Comparison of ENCODE assay signal across 8 cellular contexts in genomic region chr3:69086133-69086722, GRCh38. TPM values are rescaled to one million over a fixed set of nuclear protein-coding genes. Genes with fewer than 3 reads are reported as not detected.
A peak's percentile ranks its signal among the peaks of the same experiment; 100 is the strongest.
DNase-seq lines count a peak whose midpoint lies in the region; ATAC-seq, FAIRE-seq and TF ChIP-seq lines count a peak whose summit lies in the region.

No MANE protein-coding gene starts in this region.

- CTCF ChIA-PET in endothelial cell of umbilical vein (lab: Charles Lee), result interaction anchor here (0.6 to 2.4 kb wide), 6 partner anchors 15 to 687 kb away, joined by 3 to 9 read pairs (median 4); no protein-coding TSS in a partner anchor

- no peak for TF ChIP-seq CTCF in endothelial cell of umbilical vein (IDR thresholded peaks at IDR 0.05; ENCODE audit: extremely low read depth in 1 of 2, insufficient read depth in 1 of 2, low read depth in 1 of 2, low read length in 2 of 2)

- TF ChIP-seq POLR2A in endothelial cell of umbilical vein (IDR thresholded peaks at IDR 0.05; ENCODE audit: low read depth, low read length), result no peak

- H3K27me3 ChIP-seq in endothelial cell of umbilical vein (ENCODE audit: control insufficient read depth in 2 of 2, insufficient read depth in 2 of 2, low read length in 2 of 2), result no peaks in the 10 kb centered on the region

- intact Hi-C loops in endothelial cell of umbilical vein (cut with micrococcal nuclease), result loop anchor here (1.0 to 5.0 kb wide), 2 partner anchors 34 to 151 kb away; partner anchors contain the start of gene TMF1

- no peaks in the 10 kb centered on the region for H3K36me3 ChIP-seq in endothelial cell of umbilical vein (ENCODE audit: control insufficient read depth in 2 of 2, extremely low read depth in 1 of 2, insufficient read depth in 2 of 2, low read length in 2 of 2)

- no peaks in the 10 kb centered on the region for H4K20me1 ChIP-seq in endothelial cell of umbilical vein (replicated peaks; ENCODE audit: control insufficient read depth, extremely low read depth, insufficient read depth, low read length)

- BruUV-seq in endothelial cell of umbilical vein (replicated peaks; lab: Mats Ljungman, UMichigan), result no TSS peak

- peaks cover 54% of the 10 kb centered on the region for H3K79me2 ChIP-seq in endothelial cell of umbilical vein (ENCODE audit: control insufficient read depth, insufficient read depth, low read length)

- POLR2A ChIA-PET in endothelial cell of umbilical vein (lab: Charles Lee), result interaction anchor here (0.7 to 1.3 kb wide), 2 partner anchors 96 to 1383 kb away, joined by 4 to 6 read pairs; no protein-coding TSS in a partner anchor

- H3K9me1 ChIP-seq in endothelial cell of umbilical vein (replicated peaks; ENCODE audit: control insufficient read depth, extremely low read depth, insufficient read depth, low read length), result no peaks in the 10 kb centered on the region

- ATAC-seq in HG03457 (IDR thresholded peaks at IDR 0.05; ENCODE audit: unreplicated experiment), result no peak

- FAIRE-seq in endothelial cell of umbilical vein (lab: Jason Lieb, UNC), result peak; percentile 84

- DNase-seq in NCI-H2029 (lab: John Stamatoyannopoulos, UW), result peak; percentile 27
- DNase-seq in NCI-H2029 treated with DMSO at 0.1 percent for 48 hours (lab: John Stamatoyannopoulos, UW), result no peak
- peak; percentile 29 for DNase-seq in NOMO-1 treated with dmso at 0.1 percent for 144 hours (lab: John Stamatoyannopoulos, UW; ENCODE audit: unreplicated experiment)
- DNase-seq in activated CD8-positive, alpha-beta memory T cell treated with anti-CD3 and anti-CD28 coated beads, Interleukin-2, amount 50 U/mL, for 24 hours (ENCODE audit: extremely low read depth), result peak; percentile 55
- DNase-seq in endothelial cell of umbilical vein (ENCODE audit: low read depth, low spot score), result peak; percentile 96
- peak; percentile 89 for DNase-seq in mucosa of gallbladder (ENCODE audit: low spot score)
- DNase-seq in stimulated activated CD8-positive, alpha-beta memory T cell treated with anti-CD3 and anti-CD28 coated beads, Interleukin-2, amount 100 ng/mL, for 1 hour (ENCODE audit: low read depth in 2 of 2), result peak; percentile 44 to 64

- peak overlapping the region; percentile 77 to 87 (median 80) for H3K4me3 ChIP-seq in endothelial cell of umbilical vein (replicated peaks in 1 of 3; ENCODE audit: insufficient read depth in 1 of 3, low read depth in 1 of 3, low read length in 3 of 3)

- dilution Hi-C loops in endothelial cell of umbilical vein (cut with MboI; ENCODE audit: extremely low pct_ligation_motif_present, low sequenced_read_pairs), result no loop called here

- H3K9me3 ChIP-seq in endothelial cell of umbilical vein (replicated peaks; ENCODE audit: control insufficient read depth, insufficient read depth, low read length), result no peaks in the 10 kb centered on the region

- H3K4me2 ChIP-seq in endothelial cell of umbilical vein (ENCODE audit: insufficient read depth, low read length), result peak overlapping the region; percentile 91

- H3K4me1 ChIP-seq in endothelial cell of umbilical vein (ENCODE audit: control insufficient read depth, extremely low read depth, insufficient read depth, low read length), result peaks cover 79% of the 10 kb centered on the region

- peak overlapping the region; percentile 87 for H3K9ac ChIP-seq in endothelial cell of umbilical vein (replicated peaks; ENCODE audit: extremely low read depth, insufficient read depth, low read length)

- H3K27ac ChIP-seq in endothelial cell of umbilical vein (ENCODE audit: insufficient read depth, low read depth, low read length), result peak overlapping the region; percentile 68

- peak overlapping the region; percentile 36 for H2AFZ ChIP-seq in endothelial cell of umbilical vein (ENCODE audit: low read depth, low read length)

TF ChIP-seq in endothelial cell of umbilical vein, 7 proteins besides CTCF, POLR2A, EP300 and RAD21:
- TF ChIP-seq EZH2 (IDR thresholded peaks at IDR 0.05; ENCODE audit: borderline replicate concordance, low read depth, low read length, severe bottlenecking) (no peak), JUN (IDR thresholded peaks at IDR 0.05; ENCODE audit: borderline replicate concordance, insufficient read depth, insufficient read length, low read depth) (no peak), MYC (IDR thresholded peaks at IDR 0.05; ENCODE audit: low read depth, low read length) (no peak), GATA2 (IDR thresholded peaks at IDR 0.05; ENCODE audit: insufficient read depth, insufficient read length, low read depth, low read length) (peak; percentile 64), FOS (IDR thresholded peaks at IDR 0.05; ENCODE audit: borderline replicate concordance, insufficient read depth, low read length) (peak; percentile 54), POLR2AphosphoS5 (IDR thresholded peaks at IDR 0.05; ENCODE audit: insufficient read depth, low read depth, low read length) (peak; percentile 82)
- TF ChIP-seq, protein P1, sequence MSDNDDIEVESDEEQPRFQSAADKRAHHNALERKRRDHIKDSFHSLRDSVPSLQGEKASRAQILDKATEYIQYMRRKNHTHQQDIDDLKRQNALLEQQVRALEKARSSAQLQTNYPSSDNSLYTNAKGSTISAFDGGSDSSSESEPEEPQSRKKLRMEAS (IDR thresholded peaks at IDR 0.05; ENCODE audit: insufficient read depth, insufficient read length), result no peak

RNA-seq across cellular contexts. Expression of gene ARL6IP5, which starts 1.5 kb away (rescaled TPM):
- total RNA-seq in endothelial cell of umbilical vein, result 111 and 116 TPM in 2 replicates
- polyA plus RNA-seq in endothelial cell of umbilical vein, result 96.9 and 129 TPM in 2 replicates
- 96.6 and 110 TPM in 2 replicates for polyA plus RNA-seq in endothelial cell of umbilical vein (2011; cell fraction: cytosol; rRNA removed)
- polyA plus RNA-seq in endothelial cell of umbilical vein (2011; cell fraction: nucleus; rRNA removed), result 37.5 and 46.6 TPM in 2 replicates
- polyA plus RNA-seq in endothelial cell of umbilical vein (2012), result 117 and 149 TPM in 2 replicates
- polyA minus RNA-seq in endothelial cell of umbilical vein, result 181 and 225 TPM in 2 replicates
- polyA minus RNA-seq in endothelial cell of umbilical vein (2011; cell fraction: cytosol; rRNA and poly(A)+ RNA removed), result 26.9 TPM
- 22.4 and 29.2 TPM in 2 replicates for polyA minus RNA-seq in endothelial cell of umbilical vein (2011; cell fraction: nucleus; rRNA and poly(A)+ RNA removed)
- 125 TPM for total RNA-seq in mucosa of gallbladder

RNA-seq across cellular contexts. Expression of gene UBA3, which starts 6.1 kb away (rescaled TPM):
- total RNA-seq in endothelial cell of umbilical vein, result 81.6 and 84.6 TPM in 2 replicates
- polyA plus RNA-seq in endothelial cell of umbilical vein, result 30.9 and 39.4 TPM in 2 replicates
- polyA plus RNA-seq in endothelial cell of umbilical vein (2011; cell fraction: cytosol; rRNA removed), result 52.4 and 54.6 TPM in 2 replicates
- 113 and 114 TPM in 2 replicates for polyA plus RNA-seq in endothelial cell of umbilical vein (2011; cell fraction: nucleus; rRNA removed)
- 40.4 and 79.9 TPM in 2 replicates for polyA plus RNA-seq in endothelial cell of umbilical vein (2012)
- polyA minus RNA-seq in endothelial cell of umbilical vein, result 52.9 and 69.9 TPM in 2 replicates
- 16.2 TPM for polyA minus RNA-seq in endothelial cell of umbilical vein (2011; cell fraction: cytosol; rRNA and poly(A)+ RNA removed)
- 44.4 and 49.2 TPM in 2 replicates for polyA minus RNA-seq in endothelial cell of umbilical vein (2011; cell fraction: nucleus; rRNA and poly(A)+ RNA removed)
- 59.1 TPM for total RNA-seq in mucosa of gallbladder

RNA-seq across cellular contexts. Expression of gene TMF1, which starts 34.1 kb away (rescaled TPM):
- total RNA-seq in endothelial cell of umbilical vein (32.3 and 32.7 TPM in 2 replicates), mucosa of gallbladder (38.4 TPM)
- 2.5 and 3.7 TPM in 2 replicates for polyA plus RNA-seq in endothelial cell of umbilical vein
- polyA plus RNA-seq in endothelial cell of umbilical vein (2011; cell fraction: cytosol; rRNA removed), result 6.2 and 12.1 TPM in 2 replicates
- 14.6 and 15.1 TPM in 2 replicates for polyA plus RNA-seq in endothelial cell of umbilical vein (2011; cell fraction: nucleus; rRNA removed)
- polyA plus RNA-seq in endothelial cell of umbilical vein (2012), result 19.0 and 22.9 TPM in 2 replicates
- 30.1 and 43.0 TPM in 2 replicates for polyA minus RNA-seq in endothelial cell of umbilical vein
- 11.9 TPM for polyA minus RNA-seq in endothelial cell of umbilical vein (2011; cell fraction: cytosol; rRNA and poly(A)+ RNA removed)
- polyA minus RNA-seq in endothelial cell of umbilical vein (2011; cell fraction: nucleus; rRNA and poly(A)+ RNA removed), result 31.1 and 41.4 TPM in 2 replicates

RNA-seq across cellular contexts. Expression of gene LMOD3, which starts 36.2 kb away (rescaled TPM):
- total RNA-seq in endothelial cell of umbilical vein (not detected in 2 replicates), mucosa of gallbladder (0.63 TPM)
- polyA plus RNA-seq in endothelial cell of umbilical vein, result not detected in 2 replicates
- polyA plus RNA-seq in endothelial cell of umbilical vein (2011; cell fraction: cytosol; rRNA removed), result not detected in 2 replicates
- not detected in 2 replicates for polyA plus RNA-seq in endothelial cell of umbilical vein (2011; cell fraction: nucleus; rRNA removed)
- polyA plus RNA-seq in endothelial cell of umbilical vein (2012), result 0.04 and 0.05 TPM in 2 replicates
- polyA minus RNA-seq in endothelial cell of umbilical vein, result not detected in 2 replicates
- not detected for polyA minus RNA-seq in endothelial cell of umbilical vein (2011; cell fraction: cytosol; rRNA and poly(A)+ RNA removed)
- polyA minus RNA-seq in endothelial cell of umbilical vein (2011; cell fraction: nucleus; rRNA and poly(A)+ RNA removed), result not detected in 2 replicates
